ENCODE assay signal across 22 cellular contexts in the genomic region with DNA sequence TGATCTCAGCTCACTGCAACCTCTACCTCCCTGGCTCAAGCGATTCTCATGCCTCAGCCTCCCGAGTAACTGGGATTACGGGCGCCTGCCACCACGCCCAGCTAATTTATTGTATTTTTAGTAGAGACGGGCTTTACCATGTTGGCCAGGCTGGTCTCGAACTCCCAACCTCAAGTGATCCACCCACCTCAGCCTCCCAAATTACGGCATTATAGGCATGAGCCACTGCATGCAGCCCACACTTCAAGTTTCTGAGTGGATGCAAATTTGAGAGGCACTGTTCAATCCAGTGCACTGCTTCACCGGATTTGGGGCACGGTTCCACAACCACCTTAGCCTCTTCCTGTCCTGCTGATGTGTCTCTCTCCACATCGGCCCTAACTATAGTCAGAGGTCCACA. TPM values are rescaled to one million over a fixed set of nuclear protein-coding genes. Genes with fewer than 3 reads are reported as not detected.
DNase-seq lines count a peak whose midpoint lies in the region; ATAC-seq, FAIRE-seq and TF ChIP-seq lines count a peak whose summit lies in the region.
"Had no signal": no experiment of that assay in that cellular context is flagged by ENCODE, and none has a peak within 500 bp of the region (broad histone marks: within the 10 kb centered on the region; RNA-seq: fewer than 3 reads in every experiment).

No MANE protein-coding gene starts in this region.

- H3K36me3 Mint-ChIP-seq in chondrocyte (ENCODE audit: low read depth), result peaks cover 4% of the 10 kb centered on the region
- H3K36me3 Mint-ChIP-seq: CD4-positive, alpha-beta memory T cell had no signal

- H3K27me3 ChIP-seq in sigmoid colon, result peaks cover 22 to 83% (median 51%) of the 10 kb centered on the region in 3 donors

- H3K4me3 Mint-ChIP-seq in chondrocyte (ENCODE audit: unreplicated experiment), result no peak overlapping the region
- H3K4me3 Mint-ChIP-seq: CD4-positive, alpha-beta memory T cell had no signal

- H3K4me3 ChIP-seq in kidney (ENCODE audit: low read length in 2 of 2) (no peak overlapping the region), sigmoid colon (no peak overlapping the region)

- FAIRE-seq in kidney (lab: Jason Lieb, UNC), result no peak
- FAIRE-seq: GM12891, GM18507, H54 had no signal

- H3K27ac ChIP-seq in kidney (ENCODE audit: low read depth in 2 of 2, low read length in 2 of 2), result no peak overlapping the region
- no peak overlapping the region for H3K27ac ChIP-seq in sigmoid colon

- H3K9me3 ChIP-seq in kidney (ENCODE audit: control insufficient read depth in 1 of 2, low read length in 2 of 2) (no peaks in the 10 kb centered on the region), sigmoid colon (no peaks in the 10 kb centered on the region)

- TF ChIP-seq EP300 in sigmoid colon (IDR thresholded peaks at IDR 0.05), result no peak

- no peak overlapping the region for H3K27ac Mint-ChIP-seq in chondrocyte (ENCODE audit: unreplicated experiment)
- H3K27ac Mint-ChIP-seq: CD4-positive, alpha-beta memory T cell had no signal

- DNase-seq in chondrocyte (ENCODE audit: low spot score) (peak; percentile 17), kidney (peak; percentile 25), sigmoid colon (peak; percentile 21), superior temporal gyrus (ENCODE audit: extremely low spot score) (no peak), NCI-H146 (lab: John Stamatoyannopoulos, UW) (no peak)
- DNase-seq: C1 segment of cervical spinal cord; Calu3; CD4-positive, alpha-beta memory T cell; COR-L47; DMS53; DMS79 treated with DMSO at 0.1 percent for 48 hours; GF-D8; GOT3; HCEC 1CT had no signal

- no peaks in the 10 kb centered on the region for H3K36me3 ChIP-seq in kidney (ENCODE audit: control insufficient read depth in 1 of 2, insufficient read depth in 2 of 2, low read length in 2 of 2)
- H3K36me3 ChIP-seq in sigmoid colon, result no peaks in the 10 kb centered on the region

- ATAC-seq in GM21381 (IDR thresholded peaks at IDR 0.05; ENCODE audit: unreplicated experiment), result no peak

- TF ChIP-seq POLR2A in sigmoid colon (IDR thresholded peaks at IDR 0.05), result no peak

- TF ChIP-seq CTCF in chondrocyte (IDR thresholded peaks at IDR 0.05) (no peak), kidney (IDR thresholded peaks at IDR 0.05; ENCODE audit: borderline replicate concordance, extremely low read depth, insufficient read depth) (no peak), sigmoid colon (IDR thresholded peaks at IDR 0.05) (no peak)

- H3K9ac ChIP-seq in kidney (ENCODE audit: low read length in 2 of 2), result no peak overlapping the region

- H3K4me1 ChIP-seq in kidney (ENCODE audit: control insufficient read depth in 1 of 2, insufficient read depth in 1 of 2, low read depth in 1 of 2, low read length in 2 of 2) (peaks cover 0 to 5% of the 10 kb centered on the region in 2 donors), sigmoid colon (peaks cover 0 to 14% (median 13%) of the 10 kb centered on the region in 4 donors)

- peaks cover 11% of the 10 kb centered on the region for H3K4me1 Mint-ChIP-seq in chondrocyte (ENCODE audit: low read depth)

- H3K27me3 Mint-ChIP-seq in chondrocyte (ENCODE audit: low read depth), result peaks cover 68% of the 10 kb centered on the region

- no peaks in the 10 kb centered on the region for H3K9me3 Mint-ChIP-seq in chondrocyte (ENCODE audit: low read depth)

- 77 to 87% methylated on average over 11 of the region's 11 CpGs for WGBS in sigmoid colon, 2 donors

- intact Hi-C loops in kidney (cut with DNase I), result no loop called here
- intact Hi-C loops in sigmoid colon (cut with DNase I), result no loop called here

RNA-seq across cellular contexts. Expression of a gene that starts 16.5 kb away (rescaled TPM):
- total RNA-seq in chondrocyte, result not detected in 3 replicates
- total RNA-seq in kidney, result not detected
- not detected for polyA plus RNA-seq in kidney (ENCODE audit: insufficient read depth, low read depth, low replicate concordance)
- not detected for total RNA-seq in sigmoid colon
- not detected for polyA plus RNA-seq in sigmoid colon
- total RNA-seq: A172; A673; Calu3; CD4-positive, alpha-beta memory T cell; G401 had no signal
- polyA plus RNA-seq: BJ; CD4-positive, alpha-beta memory T cell had no signal

Comparison
In these comparisons a context has a peak if more than half of its experiments do, and no peak if none do; other contexts are left out.
1. DNase-seq: peak in chondrocyte (single experiment), kidney (single experiment) and sigmoid colon (single experiment); none in superior temporal gyrus (single experiment) and NCI-H146 (single experiment).